ENCODE assay signal across 8 cellular contexts in genomic region chr16:12095275-12096161, GRCh38.
DNase-seq lines count a peak whose midpoint lies in the region; ATAC-seq and TF ChIP-seq lines count a peak whose summit lies in the region.

No MANE protein-coding gene starts in this region.

- ATAC-seq in activated CD4-positive, CD25-positive, alpha-beta regulatory T cell treated with anti-CD3 and anti-CD28 coated beads, Interleukin-2, amount 50 U/mL, for 24 hours = no peak
- no peak for ATAC-seq in HG02938 (IDR thresholded peaks at IDR 0.05; ENCODE audit: unreplicated experiment)

- WGBS in lower leg skin, 2 donors = 24 to 28% methylated on average over 21 of the region's 21 CpGs

- H3K27ac ChIP-seq in coronary artery = peak overlapping the region in 1 of 2 donors; percentile 1

- DNase-seq in activated CD4-positive, CD25-positive, alpha-beta regulatory T cell (lab: John Stamatoyannopoulos, UW) = peak; percentile 23 to 55 (median 50)
- DNase-seq in NCI-H2227 treated with DMSO at 0.1 percent for 48 hours (lab: John Stamatoyannopoulos, UW) (peak; percentile 66), coronary artery (ENCODE audit: low spot score) (no peak), lower leg skin (ENCODE audit: low spot score in 2 of 2) (peak; percentile 40 to 91)
- peak; percentile 78 for DNase-seq in activated CD4-positive, alpha-beta T cell treated with anti-CD3 and anti-CD28 coated beads for 48 hours
- DNase-seq in stimulated activated CD4-positive, alpha-beta T cell treated with anti-CD3 and anti-CD28 coated beads, TNF-alpha, amount 100 ng/mL, for 24 hours (ENCODE audit: low read depth in 3 of 3) = peak; percentile 41 to 59 (median 44)

- H3K4me3 ChIP-seq in coronary artery (peak overlapping the region; percentile 64), lower leg skin (ENCODE audit: low read depth, poor library complexity, severe bottlenecking) (no peak overlapping the region)

- no peak for TF ChIP-seq POLR2A in lower leg skin (IDR thresholded peaks at IDR 0.05)

- intact Hi-C loops in lower leg skin (cut with DNase I; ENCODE audit: low total_unique reads) = no loop called here

- TF ChIP-seq CTCF in coronary artery (IDR thresholded peaks at IDR 0.05) (peak; percentile 86), lower leg skin (IDR thresholded peaks at IDR 0.05) (peak in 1 of 3 donors; percentile 43)
